ENCODE assay signal across 17 cellular contexts in the genomic region with DNA sequence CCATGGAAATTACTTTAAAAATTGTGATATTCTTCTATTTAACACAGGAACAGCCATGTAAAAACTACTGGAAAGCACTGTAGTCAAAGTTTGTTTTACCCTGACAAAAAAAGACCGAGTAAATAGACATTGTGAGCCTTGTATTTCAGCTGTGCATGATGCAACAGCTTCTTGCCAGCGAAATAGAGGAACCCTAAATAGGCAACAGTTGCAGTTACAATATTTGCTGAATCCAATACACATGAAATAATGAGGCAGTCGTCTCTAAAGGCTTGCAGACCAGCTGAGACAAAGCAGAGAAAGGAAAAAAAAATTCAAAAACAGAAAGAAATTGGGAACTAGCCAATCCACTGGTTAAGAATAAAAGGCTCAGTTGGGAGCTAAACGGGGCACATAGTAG.
DNase-seq lines count a peak whose midpoint lies in the region; ATAC-seq and TF ChIP-seq lines count a peak whose summit lies in the region.
"Had no signal": no experiment of that assay in that cellular context is flagged by ENCODE, and none has a peak within 500 bp of the region (broad histone marks: within the 10 kb centered on the region; RNA-seq: fewer than 3 reads in every experiment).

No MANE protein-coding gene starts in this region.

- H3K36me3 ChIP-seq in OCI-LY3 (replicated peaks; ENCODE audit: low read depth, low read length) (no peaks in the 10 kb centered on the region), mesodermal cell (ENCODE audit: control insufficient read depth, insufficient read depth, low read length) (no peaks in the 10 kb centered on the region), aorta (ENCODE audit: control insufficient read depth in 1 of 2, insufficient read depth in 2 of 2, low read length in 1 of 2) (no peaks in the 10 kb centered on the region)
- H3K36me3 ChIP-seq: left ventricle myocardium inferior had no signal

- H3K9ac ChIP-seq in OCI-LY3 (ENCODE audit: low read length): peak overlapping the region; percentile 82
- H3K9ac ChIP-seq: KMS-11 had no signal

- H3K79me2 ChIP-seq in OCI-LY3 (ENCODE audit: low read length): no peaks in the 10 kb centered on the region

- H3K4me3 ChIP-seq in OCI-LY3 (ENCODE audit: low read length): peak overlapping the region; percentile 67
- H3K4me3 ChIP-seq in mesodermal cell (ENCODE audit: extremely low read depth, insufficient read depth, low read length, poor library complexity, severe bottlenecking): no peak overlapping the region
- no peak overlapping the region for H3K4me3 ChIP-seq in aorta (ENCODE audit: low read length in 2 of 2)
- H3K4me3 ChIP-seq: left ventricle myocardium inferior had no signal

- peak overlapping the region; percentile 86 for H3K4me2 ChIP-seq in OCI-LY3 (ENCODE audit: low read length)
- H3K4me2 ChIP-seq: KMS-11 had no signal

- H3K27me3 ChIP-seq in OCI-LY3 (ENCODE audit: low read depth, low read length): no peaks in the 10 kb centered on the region
- H3K27me3 ChIP-seq in aorta (ENCODE audit: control insufficient read depth in 1 of 2, insufficient read depth in 2 of 2, low read length in 1 of 2): no peaks in the 10 kb centered on the region

- no peak for TF ChIP-seq CTCF in OCI-LY3 (IDR thresholded peaks at IDR 0.05; ENCODE audit: low read depth, low read length)

- DNase-seq in aorta (no peak), AG08396 (ENCODE audit: low spot score) (no peak)
- DNase-seq: activated CD4-positive, alpha-beta T cell treated with anti-CD3 and anti-CD28 coated beads for 48 hours; dermis blood vessel endothelial cell; left ventricle myocardium inferior; stimulated activated naive CD8-positive, alpha-beta T cell treated with anti-CD3 and anti-CD28 coated beads, Interleukin-15, amount 100 ng/mL, for 72 hours; T-helper 2 cell had no signal

- no peaks in the 10 kb centered on the region for H4K20me1 ChIP-seq in OCI-LY3 (ENCODE audit: insufficient read depth, low read length)

- H3K27ac ChIP-seq in OCI-LY3 (ENCODE audit: low read length) (peak overlapping the region; percentile 89), mesodermal cell (ENCODE audit: low read depth, low read length, severe bottlenecking) (peak overlapping the region; percentile 90), aorta (ENCODE audit: low read depth in 1 of 2, low read length in 2 of 2) (no peak overlapping the region)
- H3K27ac ChIP-seq: C4-2B, KMS-11, left ventricle myocardium inferior had no signal

- H3K9me3 ChIP-seq in OCI-LY3 (ENCODE audit: insufficient read depth, low read length): peaks cover 6% of the 10 kb centered on the region; the same call in 1 of the 2 replicates
- H3K9me3 ChIP-seq in mesodermal cell (ENCODE audit: control insufficient read depth, low read length): peaks cover 21% of the 10 kb centered on the region
- no peaks in the 10 kb centered on the region for H3K9me3 ChIP-seq in aorta (ENCODE audit: control insufficient read depth, low read length)

- peak; percentile 25 for ATAC-seq in GM18867 (IDR thresholded peaks at IDR 0.05; ENCODE audit: unreplicated experiment)
- ATAC-seq in HG03432 (IDR thresholded peaks at IDR 0.05; ENCODE audit: unreplicated experiment): peak; percentile 27
- no peak for ATAC-seq in aorta (ENCODE audit: low FRiP score)
- no peak for ATAC-seq in HG03442 (IDR thresholded peaks at IDR 0.05; ENCODE audit: unreplicated experiment)
- no peak for ATAC-seq in GM18519 (IDR thresholded peaks at IDR 0.05; ENCODE audit: low FRiP score, unreplicated experiment)
- ATAC-seq: activated T-helper 17 cell treated with anti-CD3 and anti-CD28 coated beads, Interleukin-2, amount 50 U/mL, for 72 hours; Panc1; stimulated activated naive CD8-positive, alpha-beta T cell treated with anti-CD3 and anti-CD28 coated beads, Interleukin-15, amount 100 ng/mL, for 72 hours had no signal

- H2AFZ ChIP-seq in OCI-LY3 (ENCODE audit: low read depth, low read length): peak overlapping the region; percentile 95

- intact Hi-C loops in aorta (cut with DNase I): no loop called here

- 80 to 89% methylated on average over 1 to 3 of the region's 4 CpGs for WGBS in mesodermal cell (ENCODE audit: insufficient coverage in 2 of 2), 2 experiments
- WGBS in aorta, 2 donors: 37 to 42% methylated on average over 4 of the region's 4 CpGs

- H3K4me1 ChIP-seq in OCI-LY3 (ENCODE audit: low read length) (peaks cover 29% of the 10 kb centered on the region), mesodermal cell (ENCODE audit: control insufficient read depth, insufficient read depth, low read length, poor library complexity, severe bottlenecking) (peaks cover 11% of the 10 kb centered on the region), aorta (ENCODE audit: control insufficient read depth in 1 of 2, insufficient read depth in 2 of 2, low read length in 2 of 2) (no peaks in the 10 kb centered on the region)
- H3K4me1 ChIP-seq: left ventricle myocardium inferior had no signal

Comparison
In these comparisons a context has a peak if more than half of its experiments do, and no peak if none do; other contexts are left out.
1. ATAC-seq: peak in GM18867 (single experiment) and HG03432 (single experiment); none in aorta (single experiment), HG03442 (single experiment) and GM18519 (single experiment).
2. H3K27ac ChIP-seq: peak in OCI-LY3 (single experiment) and mesodermal cell (single experiment); none in aorta (0 of 2).